Comparison of ENCODE assay signal across 1 cellular context in the genomic region with DNA sequence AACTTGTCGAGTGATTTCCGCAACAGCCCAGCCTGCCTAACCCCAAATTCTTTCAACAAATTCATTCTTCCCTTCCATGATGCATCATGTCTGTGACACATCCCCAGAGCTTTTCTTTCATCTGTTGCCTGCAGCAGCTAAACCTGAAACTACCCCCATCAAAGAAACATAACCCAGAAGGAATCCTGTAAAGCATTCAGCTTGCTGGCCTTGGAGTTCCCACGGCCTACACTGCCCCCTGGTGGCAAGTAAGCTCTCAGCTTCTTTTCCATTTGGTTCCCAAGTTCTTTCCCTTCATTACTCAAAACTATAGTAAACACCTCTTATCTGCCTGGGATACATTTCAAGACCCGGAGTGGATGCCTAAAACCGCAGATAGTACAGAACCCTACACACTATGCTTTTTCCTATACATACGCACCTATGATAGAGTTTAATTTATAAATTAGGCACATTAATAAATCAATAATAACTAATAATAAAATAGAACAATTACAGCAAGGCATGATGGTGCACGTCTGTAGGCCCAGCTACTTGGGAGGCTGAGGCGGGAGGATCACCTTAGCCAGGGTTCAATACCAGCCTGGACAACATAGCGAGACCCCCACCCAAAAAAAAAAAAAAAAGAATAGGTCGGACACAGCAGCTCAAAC.
TF ChIP-seq lines count a peak whose summit lies in the region.

No MANE protein-coding gene starts in this region.

TF ChIP-seq in H1, 55 proteins besides CTCF, POLR2A, EP300 and RAD21:
- TF ChIP-seq RFX5 (IDR thresholded peaks at IDR 0.05; ENCODE audit: borderline replicate concordance, low read depth, low read length) (no peak), TAF1 (IDR thresholded peaks at IDR 0.05; ENCODE audit: low read depth, low read length) (no peak), SP2 (IDR thresholded peaks at IDR 0.05; ENCODE audit: low read length) (no peak), JUND (IDR thresholded peaks at IDR 0.05; ENCODE audit: low read length) (no peak), SP1 (IDR thresholded peaks at IDR 0.05; ENCODE audit: low read depth, low read length) (no peak), MAX (IDR thresholded peaks at IDR 0.05) (no peak), CHD1 (IDR thresholded peaks at IDR 0.05; ENCODE audit: low read depth, low read length) (no peak), CTBP2 (IDR thresholded peaks at IDR 0.05; ENCODE audit: borderline replicate concordance, insufficient read depth, insufficient read length, low read length) (no peak), RNF2 (IDR thresholded peaks at IDR 0.05; ENCODE audit: borderline replicate concordance, low read depth, low read length, missing control alignments, poor library complexity, severe bottlenecking) (no peak), TAF7 (optimal IDR thresholded peaks at IDR 0.05; ENCODE audit: borderline replicate concordance, low read depth, low read length) (no peak), FOSL1 (IDR thresholded peaks at IDR 0.05; ENCODE audit: insufficient read depth, low read depth, low read length) (no peak), GTF2F1 (IDR thresholded peaks at IDR 0.05; ENCODE audit: borderline replicate concordance, low read depth, low read length) (no peak), SAP30 (IDR thresholded peaks at IDR 0.05; ENCODE audit: insufficient read depth, insufficient replicate concordance, low read length) (no peak), SUZ12 (IDR thresholded peaks at IDR 0.05; ENCODE audit: low read length) (no peak), RXRA (IDR thresholded peaks at IDR 0.05; ENCODE audit: insufficient read depth, low read depth, low read length) (no peak), SIRT6 (IDR thresholded peaks at IDR 0.05; ENCODE audit: low read length) (no peak), ZNF274 (IDR thresholded peaks at IDR 0.05; ENCODE audit: borderline replicate concordance, extremely low read depth, low read length) (no peak)
TF ChIP-seq in H1: peak in this region for 0.
